10 cellular contexts compared by ENCODE assay signal in the genomic region with DNA sequence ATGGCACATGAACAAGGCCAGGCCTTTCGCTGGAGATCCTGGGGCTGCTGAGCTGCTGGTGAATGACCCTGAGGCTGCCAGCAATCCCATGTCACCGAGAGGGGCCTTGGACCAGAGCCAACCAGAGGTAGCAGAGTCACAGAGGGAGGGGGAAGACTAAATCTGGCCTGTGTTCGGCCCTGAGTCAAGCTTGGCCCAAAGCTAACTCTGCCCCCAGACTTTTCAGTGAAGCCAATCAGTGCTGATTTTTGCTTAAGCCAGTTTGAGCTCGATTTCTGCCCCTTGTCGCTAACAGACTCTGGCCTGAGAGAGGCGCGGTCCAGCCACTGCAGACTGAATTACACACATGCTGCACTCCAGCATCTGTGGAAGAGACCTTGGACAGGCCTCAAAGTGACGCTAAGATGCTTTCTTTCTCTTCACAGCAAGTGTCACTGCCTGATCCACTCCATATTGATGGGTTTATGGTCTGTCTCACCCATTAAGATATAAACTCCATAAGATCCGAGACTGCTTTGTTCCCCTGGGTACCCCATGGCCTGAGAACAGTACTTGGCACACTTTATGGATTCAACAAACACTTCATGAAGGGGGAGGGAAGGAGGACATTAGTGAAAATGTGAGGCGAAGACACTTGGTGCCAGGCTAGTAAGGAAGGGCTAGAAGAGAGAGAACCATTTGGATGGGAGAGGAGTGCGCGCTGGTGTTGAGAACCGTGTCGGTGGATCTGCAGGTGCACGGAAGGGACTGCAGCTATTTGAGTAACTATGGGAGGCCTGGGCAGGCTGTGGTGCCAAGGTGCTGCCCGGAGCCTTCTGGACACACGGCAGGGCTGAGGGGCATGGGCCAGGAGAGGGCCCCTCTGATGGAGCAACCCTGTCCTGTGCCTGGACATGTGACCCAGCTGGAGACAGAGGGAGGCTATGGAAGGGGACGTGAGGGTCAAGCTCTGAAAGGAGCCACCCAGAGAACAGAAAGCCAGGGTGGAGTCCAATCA. TPM values are rescaled to one million over a fixed set of nuclear protein-coding genes. Genes with fewer than 3 reads are reported as not detected.
DNase-seq lines count a peak whose midpoint lies in the region; ATAC-seq and TF ChIP-seq lines count a peak whose summit lies in the region.
"Had no signal": no experiment of that assay in that cellular context is flagged by ENCODE, and none has a peak within 500 bp of the region (broad histone marks: within the 10 kb centered on the region; RNA-seq: fewer than 3 reads in every experiment).

No MANE protein-coding gene starts in this region.

- TF ChIP-seq POLR2A in esophagus squamous epithelium (IDR thresholded peaks at IDR 0.05) = no peak
- no peak for TF ChIP-seq POLR2A in suprapubic skin (IDR thresholded peaks at IDR 0.05)

- no peak overlapping the region; the same call in 1 of the 2 replicates for H3K9ac ChIP-seq in OCI-LY1 (ENCODE audit: low read length)

- H3K27ac ChIP-seq in OCI-LY1 (ENCODE audit: low read depth, low read length, poor library complexity, severe bottlenecking) = peak overlapping the region; percentile 43
- peak overlapping the region in 3 of 4 donors; percentile 66 to 85 (median 79) for H3K27ac ChIP-seq in esophagus squamous epithelium
- H3K27ac ChIP-seq in suprapubic skin = no peak overlapping the region

- no peaks in the 10 kb centered on the region for H3F3A ChIP-seq in OCI-LY1 (ENCODE audit: insufficient read depth, low read length)

- H3K4me3 ChIP-seq in OCI-LY1 (ENCODE audit: low read depth, low read length, poor library complexity, severe bottlenecking) (no peak overlapping the region), esophagus squamous epithelium (no peak overlapping the region), suprapubic skin (no peak overlapping the region)
- H3K4me3 ChIP-seq: HAP-1, smooth muscle cell had no signal

- in situ Hi-C loops in G401 (cut with HindIII; ENCODE audit: low sequenced_read_pairs) = no loop called here

- no peak for TF ChIP-seq EP300 in suprapubic skin (IDR thresholded peaks at IDR 0.05)

- TF ChIP-seq CTCF in OCI-LY1 (IDR thresholded peaks at IDR 0.05; ENCODE audit: low read length) (no peak), esophagus squamous epithelium (IDR thresholded peaks at IDR 0.05) (no peak), suprapubic skin (IDR thresholded peaks at IDR 0.05) (no peak)

- H3K27me3 ChIP-seq in OCI-LY1 (ENCODE audit: insufficient read depth, low read length) (no peaks in the 10 kb centered on the region), esophagus squamous epithelium (no peaks in the 10 kb centered on the region), suprapubic skin (no peaks in the 10 kb centered on the region)

- 78 to 88% methylated on average over 7 to 14 of the region's 18 CpGs for WGBS in esophagus squamous epithelium, 2 donors
- 76% methylated on average over 18 of the region's 18 CpGs for WGBS in suprapubic skin

- no peaks in the 10 kb centered on the region for H4K20me1 ChIP-seq in OCI-LY1 (ENCODE audit: insufficient read depth, low read length)

- H3K9me2 ChIP-seq in OCI-LY1 (ENCODE audit: low read depth, low read length) = no peaks in the 10 kb centered on the region

- intact Hi-C loops in esophagus squamous epithelium (cut with DNase I) = no loop called here

- H2AFZ ChIP-seq in OCI-LY1 (ENCODE audit: low read length) = no peak overlapping the region

- H3K4me2 ChIP-seq in OCI-LY1 (ENCODE audit: low read length) = no peak overlapping the region; the same call in 1 of the 2 replicates
- H3K4me2 ChIP-seq: smooth muscle cell had no signal

- H3K4me1 ChIP-seq in OCI-LY1 (ENCODE audit: insufficient read depth, low read length, severe bottlenecking) (peaks cover 65% of the 10 kb centered on the region), esophagus squamous epithelium (peaks cover 28 to 90% (median 51%) of the 10 kb centered on the region in 3 donors), suprapubic skin (peaks cover 45% of the 10 kb centered on the region)

- no peak for ATAC-seq in HG03439 (IDR thresholded peaks at IDR 0.05; ENCODE audit: unreplicated experiment)

- DNase-seq in G401 (ENCODE audit: low spot score) (peak; percentile 46), esophagus squamous epithelium (lab: John Stamatoyannopoulos, UW) (no peak), pons (ENCODE audit: low spot score) (peak; percentile 55), AG08395 (ENCODE audit: low spot score) (no peak), suprapubic skin (ENCODE audit: low spot score in 2 of 2) (no peak)
- DNase-seq in activated effector memory CD4-positive, alpha-beta T cell treated with anti-CD3 and anti-CD28 coated beads, Interleukin-2, amount 50 U/mL, for 16 hours = no peak

- peaks cover 75% of the 10 kb centered on the region for H3K79me2 ChIP-seq in OCI-LY1 (ENCODE audit: insufficient read depth, low read length)

- no peaks in the 10 kb centered on the region for H3K9me3 ChIP-seq in OCI-LY1 (ENCODE audit: low read length)
- no peaks in the 10 kb centered on the region for H3K9me3 ChIP-seq in esophagus squamous epithelium
- no peaks in the 10 kb centered on the region for H3K9me3 ChIP-seq in suprapubic skin
- H3K9me3 ChIP-seq: HAP-1 had no signal

- H3K36me3 ChIP-seq in OCI-LY1 (ENCODE audit: insufficient read depth, low read length) = peaks cover 9% of the 10 kb centered on the region; the same call in 1 of the 2 replicates
- H3K36me3 ChIP-seq in esophagus squamous epithelium = peaks cover 0 to 13% (median 9%) of the 10 kb centered on the region in 3 donors
- peaks cover 11% of the 10 kb centered on the region for H3K36me3 ChIP-seq in suprapubic skin

RNA-seq across cellular contexts. Expression of gene RANBP3, which starts 17.6 kb away (rescaled TPM):
- 55.2 and 71.9 TPM in 2 replicates for total RNA-seq in G401 (2014; rRNA removed; shearing (Covaris generic))
- total RNA-seq in esophagus squamous epithelium (10 to 100 TPM; 38.0 to 77.8 (median 39.6) TPM), suprapubic skin (10 to 100 TPM; 55.6 to 85.0 (median 78.0) TPM)

RNA-seq across cellular contexts. Expression of gene CAPS, which starts 46.2 kb away (rescaled TPM):
- total RNA-seq in G401 (2014; rRNA removed; shearing (Covaris generic)) = 0.31 and 5.8 TPM in 2 replicates
- 10 to 100 TPM in 2 of 4 donors, 1 to 10 TPM in 2; 3.3 to 13.7 (median 7.3) TPM for total RNA-seq in esophagus squamous epithelium
- total RNA-seq in suprapubic skin = 10 to 100 TPM in 2 of 4 donors, 1 to 10 TPM in 2; 7.2 to 36.5 (median 10.0) TPM

RNA-seq across cellular contexts. Expression of gene VMAC, which starts 55.6 kb away (rescaled TPM):
- 2.2 and 2.6 TPM in 2 replicates for total RNA-seq in G401 (2014; rRNA removed; shearing (Covaris generic))
- total RNA-seq in esophagus squamous epithelium = 1 to 10 TPM; 3.1 to 8.6 (median 5.6) TPM
- total RNA-seq in suprapubic skin = 10 to 100 TPM in 2 of 4 donors, 1 to 10 TPM in 2; 7.4 to 15.4 (median 12.0) TPM

RNA-seq across cellular contexts. Expression of gene NDUFA11, which starts 56.7 kb away (rescaled TPM):
- total RNA-seq in G401 (2014; rRNA removed; shearing (Covaris generic)) = 430 and 662 TPM in 2 replicates
- total RNA-seq in esophagus squamous epithelium (100 to 1,000 TPM; 204 to 277 (median 234) TPM), suprapubic skin (100 to 1,000 TPM in 3 of 4 donors, 10 to 100 TPM in 1; 80.9 to 245 (median 174) TPM)

Comparison
In these comparisons a context has a peak if more than half of its experiments do, and no peak if none do; other contexts are left out.
1. DNase-seq: peak in G401 (single experiment) and pons (single experiment); none in esophagus squamous epithelium (single experiment), AG08395 (single experiment), suprapubic skin (0 of 2) and activated effector memory CD4-positive, alpha-beta T cell treated with anti-CD3 and anti-CD28 coated beads, Interleukin-2, amount 50 U/mL, for 16 hours (single experiment).